ENCODE assay signal across 8 cellular contexts in genomic region chr2:234290671-234291070, GRCh38.
DNase-seq lines count a peak whose midpoint lies in the region; ATAC-seq and TF ChIP-seq lines count a peak whose summit lies in the region.

No MANE protein-coding gene starts in this region.

- H3K27ac ChIP-seq in esophagus (ENCODE audit: low read depth in 2 of 2, low read length in 1 of 2) = peak overlapping the region; percentile 51 to 69

- H3K36me3 Mint-ChIP-seq in HFFc6 (ENCODE audit: low read depth) = no peaks in the 10 kb centered on the region

- H3K4me1 ChIP-seq in esophagus (ENCODE audit: control insufficient read depth in 2 of 2, insufficient read depth in 2 of 2, low read length in 1 of 2) = peaks cover 0 to 8% of the 10 kb centered on the region in 2 donors

- H3K4me3 ChIP-seq in esophagus (ENCODE audit: low read depth in 1 of 2, low read length in 2 of 2) = no peak overlapping the region

- no peak for TF ChIP-seq CTCF in HFFc6 (IDR thresholded peaks at IDR 0.05)

- peak; percentile 79 for ATAC-seq in GM18907 (IDR thresholded peaks at IDR 0.05; ENCODE audit: unreplicated experiment)
- peak; percentile 47 for ATAC-seq in HG03280 (IDR thresholded peaks at IDR 0.05; ENCODE audit: unreplicated experiment)

- DNase-seq in activated CD4-positive, alpha-beta T cell treated with anti-CD3 and anti-CD28 coated beads for 4 hours = peak; percentile 79 to 85
- peak; percentile 45 to 71 (median 69) for DNase-seq in stimulated activated CD4-positive, alpha-beta T cell treated with anti-CD3 and anti-CD28 coated beads, TNF-alpha, amount 100 ng/mL, for 24 hours (ENCODE audit: low read depth in 3 of 3)
- no peak for DNase-seq in HFFc6
- no peak for DNase-seq in GM03348 (ENCODE audit: low spot score)
- DNase-seq in anterior cingulate cortex (lab: John Stamatoyannopoulos, UW) = no peak

- H3K36me3 ChIP-seq in esophagus (ENCODE audit: control insufficient read depth in 2 of 2, insufficient read depth in 2 of 2, low read length in 1 of 2) = no peaks in the 10 kb centered on the region

- no peak overlapping the region for H3K27ac Mint-ChIP-seq in HFFc6

- no peaks in the 10 kb centered on the region for H3K27me3 ChIP-seq in esophagus (ENCODE audit: control insufficient read depth in 1 of 2, insufficient read depth in 2 of 2, low read length in 2 of 2)

- H3K27me3 Mint-ChIP-seq in HFFc6 (ENCODE audit: insufficient read depth) = no peaks in the 10 kb centered on the region

- peaks cover 40% of the 10 kb centered on the region for H3K4me1 Mint-ChIP-seq in HFFc6 (ENCODE audit: low read depth)

- H3K4me3 Mint-ChIP-seq in HFFc6 = no peak overlapping the region

- WGBS in esophagus, 2 donors = 52 to 56% methylated on average over 10 of the region's 10 CpGs

- H3K9me3 Mint-ChIP-seq in HFFc6 = no peaks in the 10 kb centered on the region

- H3K9me3 ChIP-seq in esophagus (ENCODE audit: control insufficient read depth in 2 of 2, insufficient read depth in 1 of 2, low read depth in 1 of 2, low read length in 1 of 2) = no peaks in the 10 kb centered on the region

Comparison
In these comparisons a context has a peak if more than half of its experiments do, and no peak if none do; other contexts are left out.
1. DNase-seq: peak in activated CD4-positive, alpha-beta T cell treated with anti-CD3 and anti-CD28 coated beads for 4 hours (2 of 2) and stimulated activated CD4-positive, alpha-beta T cell treated with anti-CD3 and anti-CD28 coated beads, TNF-alpha, amount 100 ng/mL, for 24 hours (3 of 3); none in HFFc6 (single experiment), GM03348 (single experiment) and anterior cingulate cortex (0 of 58).